1 cellular context compared by ENCODE assay signal in genomic region chr17:73283841-73284282, GRCh38.
TF ChIP-seq lines count a peak whose summit lies in the region.

No MANE protein-coding gene starts in this region.

TF ChIP-seq in IMR-90, 13 proteins besides CTCF, POLR2A, EP300 and RAD21 (continued from another document):
- TF ChIP-seq, protein P1, sequence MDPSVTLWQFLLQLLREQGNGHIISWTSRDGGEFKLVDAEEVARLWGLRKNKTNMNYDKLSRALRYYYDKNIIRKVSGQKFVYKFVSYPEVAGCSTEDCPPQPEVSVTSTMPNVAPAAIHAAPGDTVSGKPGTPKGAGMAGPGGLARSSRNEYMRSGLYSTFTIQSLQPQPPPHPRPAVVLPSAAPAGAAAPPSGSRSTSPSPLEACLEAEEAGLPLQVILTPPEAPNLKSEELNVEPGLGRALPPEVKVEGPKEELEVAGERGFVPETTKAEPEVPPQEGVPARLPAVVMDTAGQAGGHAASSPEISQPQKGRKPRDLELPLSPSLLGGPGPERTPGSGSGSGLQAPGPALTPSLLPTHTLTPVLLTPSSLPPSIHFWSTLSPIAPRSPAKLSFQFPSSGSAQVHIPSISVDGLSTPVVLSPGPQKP (IDR thresholded peaks at IDR 0.05; ENCODE audit: borderline replicate concordance, low read depth, low read length): no peak
- no peak for TF ChIP-seq RCOR1 (IDR thresholded peaks at IDR 0.05; ENCODE audit: insufficient replicate concordance, low read length)
- TF ChIP-seq BHLHE40 (IDR thresholded peaks at IDR 0.05; ENCODE audit: low read depth, low read length): no peak
- TF ChIP-seq, protein P2, sequence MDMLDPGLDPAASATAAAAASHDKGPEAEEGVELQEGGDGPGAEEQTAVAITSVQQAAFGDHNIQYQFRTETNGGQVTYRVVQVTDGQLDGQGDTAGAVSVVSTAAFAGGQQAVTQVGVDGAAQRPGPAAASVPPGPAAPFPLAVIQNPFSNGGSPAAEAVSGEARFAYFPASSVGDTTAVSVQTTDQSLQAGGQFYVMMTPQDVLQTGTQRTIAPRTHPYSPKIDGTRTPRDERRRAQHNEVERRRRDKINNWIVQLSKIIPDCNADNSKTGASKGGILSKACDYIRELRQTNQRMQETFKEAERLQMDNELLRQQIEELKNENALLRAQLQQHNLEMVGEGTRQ (IDR thresholded peaks at IDR 0.05; ENCODE audit: low read depth, low read length): no peak
- TF ChIP-seq MAZ (IDR thresholded peaks at IDR 0.05; ENCODE audit: borderline replicate concordance, low read depth, low read length): no peak
- TF ChIP-seq CHD1 (IDR thresholded peaks at IDR 0.05; ENCODE audit: low read depth, low read length): no peak
- TF ChIP-seq NFE2L2 (IDR thresholded peaks at IDR 0.05; ENCODE audit: low read depth, low read length): no peak
- no peak for TF ChIP-seq FOS (IDR thresholded peaks at IDR 0.05; ENCODE audit: low read depth, low read length)
- TF ChIP-seq CEBPB (IDR thresholded peaks at IDR 0.05; ENCODE audit: low read depth, low read length): no peak
TF ChIP-seq in IMR-90: peak in this region for 0.
